Comparison of ENCODE assay signal across 19 cellular contexts in genomic region chr1:96464991-96465875, GRCh38.
DNase-seq lines count a peak whose midpoint lies in the region; ATAC-seq, FAIRE-seq and TF ChIP-seq lines count a peak whose summit lies in the region.
"Had no signal": no experiment of that assay in that cellular context is flagged by ENCODE, and none has a peak within 500 bp of the region (broad histone marks: within the 10 kb centered on the region; RNA-seq: fewer than 3 reads in every experiment).

No MANE protein-coding gene starts in this region.

- H4K5ac ChIP-seq in H1 (ENCODE audit: insufficient read length, low read depth, low read length): no peak overlapping the region

- DNase-seq in G401 (ENCODE audit: low spot score) (peak; percentile 4), NOMO-1 (lab: John Stamatoyannopoulos, UW; ENCODE audit: unreplicated experiment in 2 of 2) (peak; percentile 70 to 92), H1 (ENCODE audit: low read depth in 1 of 2, low spot score in 2 of 2) (no peak), retina (peak; percentile 26), endothelial cell (ENCODE audit: low spot score) (no peak), posterior vena cava (ENCODE audit: low spot score) (no peak), T-helper 1 cell (no peak)
- DNase-seq in CD8-positive, alpha-beta T cell: no peak
- DNase-seq: activated CD4-positive, alpha-beta T cell treated with anti-CD3 and anti-CD28 coated beads, Interleukin-2, amount 50 U/mL, for 1 hour; activated gamma-delta T cell treated with Interleukin-2 at 50 U/mL for 16 hours; anterior cingulate cortex; mucosa of descending colon; NCI-H1417 treated with DMSO at 0.1 percent for 48 hours; NCI-H82; Peyer's patch had no signal

- in situ Hi-C loops in G401 (cut with HindIII; ENCODE audit: low sequenced_read_pairs): no loop called here

- no peak overlapping the region for H3K4ac ChIP-seq in H1 (replicated peaks; ENCODE audit: insufficient read length, low read depth, low read length)

- no peak overlapping the region for H3K18ac ChIP-seq in H1 (ENCODE audit: extremely low read depth, low read length)

- H3K79me1 ChIP-seq in H1 (ENCODE audit: low read depth, low read length): no peaks in the 10 kb centered on the region

- H3K27ac Mint-ChIP-seq in CD8-positive, alpha-beta T cell: no peak overlapping the region
- H3K27ac Mint-ChIP-seq in endothelial cell (ENCODE audit: unreplicated experiment): no peak overlapping the region
- H3K27ac Mint-ChIP-seq: neural progenitor cell; stimulated activated naive CD8-positive, alpha-beta T cell treated with anti-CD3 and anti-CD28 coated beads, Interleukin-15, Interleukin-2, amounts not matched to agents 100 ng/mL and 50 ng/mL, for 24 hours had no signal

- no peak overlapping the region for H3K56ac ChIP-seq in H1 (replicated peaks; ENCODE audit: insufficient read length, low read depth, low read length)

- H3K23ac ChIP-seq in H1 (ENCODE audit: insufficient read length): no peak overlapping the region

- H3K4me3 ChIP-seq in H1 (ENCODE audit: extremely low read depth in 1 of 4, insufficient read depth in 2 of 4, low read depth in 3 of 4, low read length in 4 of 4): no peak overlapping the region
- H3K4me3 ChIP-seq in CD8-positive, alpha-beta T cell (ENCODE audit: low read depth, low read length): no peak overlapping the region
- H3K4me3 ChIP-seq: mucosa of descending colon, neural progenitor cell, Peyer's patch had no signal

- H4K8ac ChIP-seq in H1 (ENCODE audit: extremely low read depth, insufficient read depth, low read length): no peak overlapping the region

- ATAC-seq in CD8-positive, alpha-beta T cell: no peak
- ATAC-seq: mucosa of descending colon had no signal

- no peak for TF ChIP-seq CTCF in H1 (IDR thresholded peaks at IDR 0.05; ENCODE audit: control extremely low read depth in 1 of 3, insufficient read depth in 1 of 3, low read depth in 1 of 3, low read length in 3 of 3)
- no peak for TF ChIP-seq CTCF in CD8-positive, alpha-beta T cell (IDR thresholded peaks at IDR 0.05)
- no peak for TF ChIP-seq CTCF in endothelial cell (IDR thresholded peaks at IDR 0.05; ENCODE audit: unreplicated experiment)

- H3K27me3 ChIP-seq in H1 (replicated peaks in 1 of 4; ENCODE audit: control insufficient read depth in 3 of 4, extremely low read depth in 1 of 4, insufficient read depth in 3 of 4, low read length in 3 of 4): peaks cover 0 to 2% (median 0%) of the 10 kb centered on the region in 4 experiments; a peak in 3 of 7 replicates
- no peaks in the 10 kb centered on the region for H3K27me3 ChIP-seq in CD8-positive, alpha-beta T cell (ENCODE audit: insufficient read depth, low read length)
- H3K27me3 ChIP-seq: neural progenitor cell, Peyer's patch had no signal

- no peak overlapping the region for H2BK5ac ChIP-seq in H1 (ENCODE audit: low read depth, low read length)

- no peaks in the 10 kb centered on the region for H3K4me1 Mint-ChIP-seq in CD8-positive, alpha-beta T cell (ENCODE audit: low read depth)
- no peaks in the 10 kb centered on the region for H3K4me1 Mint-ChIP-seq in endothelial cell (ENCODE audit: unreplicated experiment)

- no peaks in the 10 kb centered on the region for H4K20me1 ChIP-seq in H1 (replicated peaks in 1 of 2; ENCODE audit: control insufficient read depth in 1 of 2, insufficient read depth in 2 of 2, low read length in 2 of 2)

- no peak for TF ChIP-seq EP300 in H1 (IDR thresholded peaks at IDR 0.05; ENCODE audit: borderline replicate concordance in 1 of 2, low read depth in 2 of 2, low read length in 2 of 2)

- H3K27me3 Mint-ChIP-seq in CD8-positive, alpha-beta T cell (ENCODE audit: low read depth): no peaks in the 10 kb centered on the region
- H3K27me3 Mint-ChIP-seq in endothelial cell (ENCODE audit: unreplicated experiment): peaks cover 2% of the 10 kb centered on the region
- H3K27me3 Mint-ChIP-seq: stimulated activated naive CD8-positive, alpha-beta T cell treated with anti-CD3 and anti-CD28 coated beads, Interleukin-15, Interleukin-2, amounts not matched to agents 100 ng/mL and 50 ng/mL, for 24 hours had no signal

- H4K91ac ChIP-seq in H1 (replicated peaks; ENCODE audit: insufficient read length, low read length): no peak overlapping the region

- no peak overlapping the region for H2BK12ac ChIP-seq in H1 (ENCODE audit: low read depth, low read length)

- no peaks in the 10 kb centered on the region for H3K23me2 ChIP-seq in H1 (ENCODE audit: low read depth, low read length)

- POLR2A ChIA-PET in H1 (lab: Charles Lee; ENCODE audit: partially characterized antibody): no interaction called here
- POLR2A ChIA-PET in CD8-positive, alpha-beta T cell (lab: Charles Lee): no interaction called here

- no peak overlapping the region for H3K27ac ChIP-seq in H1 (ENCODE audit: low read depth, low read length)
- no peak overlapping the region for H3K27ac ChIP-seq in CD8-positive, alpha-beta T cell (ENCODE audit: low read depth, low read length)
- H3K27ac ChIP-seq: neural progenitor cell, Peyer's patch had no signal

- H2BK15ac ChIP-seq in H1 (ENCODE audit: low read length): no peak overlapping the region

- no peak for FAIRE-seq in H1 (lab: Jason Lieb, UNC)
- FAIRE-seq: colon, urothelium cell line had no signal

- H2AK5ac ChIP-seq in H1 (ENCODE audit: low read depth, low read length): no peak overlapping the region

- no peaks in the 10 kb centered on the region for H3K36me3 ChIP-seq in H1 (ENCODE audit: control insufficient read depth in 2 of 4, insufficient read depth in 4 of 4, low read length in 3 of 4)
- H3K36me3 ChIP-seq in CD8-positive, alpha-beta T cell (ENCODE audit: insufficient read depth, low read length): no peaks in the 10 kb centered on the region
- H3K36me3 ChIP-seq: neural progenitor cell, Peyer's patch had no signal

- no peak overlapping the region for H2AFZ ChIP-seq in H1 (ENCODE audit: low read length)
- H2AFZ ChIP-seq: neural progenitor cell had no signal

- H2BK20ac ChIP-seq in H1 (ENCODE audit: low read length): no peak overlapping the region

- no peaks in the 10 kb centered on the region for H3K79me2 ChIP-seq in H1 (ENCODE audit: control insufficient read depth in 1 of 2, insufficient read depth in 2 of 2, low read length in 2 of 2)

- intact Hi-C loops in CD8-positive, alpha-beta T cell (cut with DNase I, micrococcal nuclease): no loop called here
- intact Hi-C loops in posterior vena cava (cut with DNase I): no loop called here

- peaks cover 0 to 4% of the 10 kb centered on the region in 2 experiments; a peak in 1 of 4 replicates for H3K9me3 ChIP-seq in H1 (ENCODE audit: insufficient read depth in 2 of 2, low read depth in 1 of 2, low read length in 1 of 2)
- H3K9me3 ChIP-seq in CD8-positive, alpha-beta T cell (ENCODE audit: low read length): no peaks in the 10 kb centered on the region
- H3K9me3 ChIP-seq: mucosa of descending colon, Peyer's patch had no signal

- H2BK120ac ChIP-seq in H1 (replicated peaks; ENCODE audit: low read depth, low read length): no peak overlapping the region

- H3K4me2 ChIP-seq in H1 (ENCODE audit: insufficient read depth in 1 of 2, low read depth in 2 of 2, low read length in 2 of 2): 0 out of 4 replicates have a peak overlapping the region, but pooled peaks have one; percentile 4 to 29
- H3K4me2 ChIP-seq: neural progenitor cell had no signal

- no peaks in the 10 kb centered on the region for H3K36me3 Mint-ChIP-seq in CD8-positive, alpha-beta T cell
- H3K36me3 Mint-ChIP-seq in endothelial cell (ENCODE audit: low read depth, unreplicated experiment): no peaks in the 10 kb centered on the region

- peaks cover 2 to 18% (median 10%) of the 10 kb centered on the region in 4 experiments; a peak in 3 of 7 replicates for H3K4me1 ChIP-seq in H1 (replicated peaks in 1 of 4; ENCODE audit: control insufficient read depth in 3 of 4, insufficient read depth in 4 of 4, low read length in 3 of 4)
- H3K4me1 ChIP-seq in CD8-positive, alpha-beta T cell (ENCODE audit: insufficient read depth, low read length): no peaks in the 10 kb centered on the region
- H3K4me1 ChIP-seq: Peyer's patch had no signal

- 67% methylated on average over 11 of the region's 11 CpGs; no CpG with 5 or more reads in 1 of the 2 experiments for WGBS in H1 (ENCODE audit: extremely low coverage in 1 of 2, insufficient coverage in 1 of 2, insufficient read length in 1 of 2, insufficient replicate concordance in 2 of 2, low coverage in 1 of 2, low lambda C conversion rate in 2 of 2, missing lambda C conversion rate in 1 of 2), 2 experiments

- no peak overlapping the region for H3K4me3 Mint-ChIP-seq in CD8-positive, alpha-beta T cell
- H3K4me3 Mint-ChIP-seq in endothelial cell (ENCODE audit: unreplicated experiment): no peak overlapping the region
- H3K4me3 Mint-ChIP-seq: neural progenitor cell; stimulated activated naive CD8-positive, alpha-beta T cell treated with anti-CD3 and anti-CD28 coated beads, Interleukin-15, Interleukin-2, amounts not matched to agents 100 ng/mL and 50 ng/mL, for 24 hours had no signal

- CTCF ChIA-PET in H1 (lab: Charles Lee; ENCODE audit: partially characterized antibody): no interaction called here
- CTCF ChIA-PET in CD8-positive, alpha-beta T cell (lab: Charles Lee): interaction anchor here (0.7 kb wide), 1 partner anchor 12 kb away, joined by 3 read pairs; no protein-coding TSS in a partner anchor

- no peak for TF ChIP-seq RAD21 in H1 (IDR thresholded peaks at IDR 0.05 in 1 of 2, conservative IDR thresholded peaks at IDR 0.05 in 1 of 2; ENCODE audit: low read depth in 2 of 2, low read length in 2 of 2)

- peaks cover 2% of the 10 kb centered on the region for H3K9me3 Mint-ChIP-seq in CD8-positive, alpha-beta T cell
- no peaks in the 10 kb centered on the region for H3K9me3 Mint-ChIP-seq in endothelial cell (ENCODE audit: unreplicated experiment)

- H3K9ac ChIP-seq in H1 (replicated peaks in 1 of 4; ENCODE audit: extremely low read depth in 1 of 4, low read depth in 3 of 4, low read length in 3 of 4): peak overlapping the region in 1 of 4 experiments; percentile 34; a peak in 1 of 7 replicates
- H3K9ac ChIP-seq: neural progenitor cell had no signal

- no peak overlapping the region for H3K14ac ChIP-seq in H1 (ENCODE audit: insufficient read length)

- TF ChIP-seq POLR2A in H1 (IDR thresholded peaks at IDR 0.05; ENCODE audit: control extremely low read depth in 1 of 2, low read depth in 2 of 2, low read length in 2 of 2): no peak

TF ChIP-seq in H1, 55 proteins besides CTCF, POLR2A, EP300 and RAD21:
- TF ChIP-seq CEBPB (IDR thresholded peaks at IDR 0.05; ENCODE audit: low read depth, low read length): peak; percentile 43; the same call in 1 of the 2 replicates
- TF ChIP-seq TCF12 (IDR thresholded peaks at IDR 0.05; ENCODE audit: low read depth, low read length): no peak

Comparison
In these comparisons a context has a peak if more than half of its experiments do, and no peak if none do; other contexts are left out.
1. DNase-seq: peak in G401 (single experiment), NOMO-1 (2 of 2) and retina (single experiment); none in H1 (0 of 2), CD8-positive, alpha-beta T cell (0 of 7), endothelial cell (single experiment), posterior vena cava (single experiment) and T-helper 1 cell (0 of 5).